In genomic region chr12:108338915-108339657, GRCh38 we compare ENCODE assay signal across 11 cellular contexts. TPM values are rescaled to one million over a fixed set of nuclear protein-coding genes. Genes with fewer than 3 reads are reported as not detected.
DNase-seq lines count a peak whose midpoint lies in the region; ATAC-seq and TF ChIP-seq lines count a peak whose summit lies in the region.
"Had no signal": no experiment of that assay in that cellular context is flagged by ENCODE, and none has a peak within 500 bp of the region (broad histone marks: within the 10 kb centered on the region; RNA-seq: fewer than 3 reads in every experiment).

TSS of gene CMKLR1 (minus strand) at chr12:108339311. CDS start at chr12:108293591, 45,720 bp downstream.

- H3K4me3 ChIP-seq in upper lobe of right lung: peak within 1 kb of the TSS; percentile 56

- TF ChIP-seq CTCF in upper lobe of right lung (IDR thresholded peaks at IDR 0.05): no peak

- intact Hi-C loops in upper lobe of right lung (cut with DNase I): no loop called here

- H3K9me3 ChIP-seq in upper lobe of right lung: no peaks in the 10 kb centered on the region

- ATAC-seq in upper lobe of right lung (peak; percentile 64), GM19397 (IDR thresholded peaks at IDR 0.05; ENCODE audit: unreplicated experiment) (no peak)

- no peaks in the 10 kb centered on the region for H3K27me3 ChIP-seq in upper lobe of right lung

- peak; percentile 20 for DNase-seq in NCI-H2227 (lab: John Stamatoyannopoulos, UW; ENCODE audit: unreplicated experiment)
- DNase-seq in NCI-H2227 treated with DMSO at 0.1 percent for 48 hours (lab: John Stamatoyannopoulos, UW): no peak
- peak; percentile 32 for DNase-seq in globus pallidus (ENCODE audit: low spot score)
- peak; percentile 61 for DNase-seq in myocyte (ENCODE audit: low read depth)
- peak; percentile 74 for DNase-seq in upper lobe of right lung
- DNase-seq in NCI-H774 (lab: John Stamatoyannopoulos, UW): no peak
- DNase-seq in inferior parietal cortex (ENCODE audit: extremely low spot score): no peak
- DNase-seq: NCI-H1092 had no signal

- H3K4me1 ChIP-seq in upper lobe of right lung: peaks cover 30% of the 10 kb centered on the region

- no peaks in the 10 kb centered on the region for H3K36me3 ChIP-seq in upper lobe of right lung

- H3K27ac ChIP-seq in upper lobe of right lung: peak within 1 kb of the TSS; percentile 70

RNA-seq across cellular contexts. Expression of gene CMKLR1, which starts in this region (rescaled TPM):
- 10.6 and 15.3 TPM in 2 replicates for total RNA-seq in myocyte
- 44.3 TPM for polyA plus RNA-seq in myocyte (2012)
- 29.1 TPM for total RNA-seq in upper lobe of right lung
- total RNA-seq: A172, SK-MEL-5 had no signal

Comparison
In these comparisons a context has a peak if more than half of its experiments do, and no peak if none do; other contexts are left out.
1. DNase-seq: peak in NCI-H2227 (single experiment), globus pallidus (single experiment), myocyte (single experiment) and upper lobe of right lung (single experiment); none in NCI-H2227 treated with DMSO at 0.1 percent for 48 hours (single experiment), NCI-H774 (single experiment) and inferior parietal cortex (single experiment).